22 cellular contexts compared by ENCODE assay signal in the genomic region with DNA sequence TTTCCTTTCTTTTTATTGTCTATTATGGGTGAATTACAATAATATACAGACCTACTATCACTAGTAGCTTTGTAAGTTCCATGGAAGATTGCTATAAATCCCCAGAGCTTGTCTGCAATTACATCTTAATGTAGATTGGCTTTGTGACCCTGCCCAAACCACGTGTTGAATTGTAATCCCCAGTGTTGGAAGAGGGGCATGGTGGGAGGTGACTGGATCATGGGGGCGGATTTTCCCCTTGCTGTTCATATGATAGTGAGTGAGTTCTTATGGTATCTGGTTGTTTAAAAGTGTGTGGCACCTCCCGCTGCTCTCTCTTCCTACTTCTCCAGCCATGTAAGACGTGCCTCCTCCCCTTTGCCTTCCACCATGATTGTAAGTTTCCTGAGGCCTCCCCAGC. TPM values are rescaled to one million over a fixed set of nuclear protein-coding genes. Genes with fewer than 3 reads are reported as not detected.
DNase-seq lines count a peak whose midpoint lies in the region; ATAC-seq, FAIRE-seq and TF ChIP-seq lines count a peak whose summit lies in the region.
"Had no signal": no experiment of that assay in that cellular context is flagged by ENCODE, and none has a peak within 500 bp of the region (broad histone marks: within the 10 kb centered on the region; RNA-seq: fewer than 3 reads in every experiment).

No MANE protein-coding gene starts in this region.

- no peaks in the 10 kb centered on the region for H3K27me3 ChIP-seq in GM23338 (ENCODE audit: insufficient read depth)
- no peaks in the 10 kb centered on the region for H3K27me3 ChIP-seq in astrocyte (ENCODE audit: insufficient read depth, low read length)
- no peaks in the 10 kb centered on the region for H3K27me3 ChIP-seq in foreskin keratinocyte
- H3K27me3 ChIP-seq: BLaER1 treated with 17β-estradiol and CSF1 and Interleukin-3, amounts not matched to agents 10 nM and 100 nM had no signal

- no peak for ATAC-seq in GM23338
- no peak for ATAC-seq in foreskin keratinocyte
- ATAC-seq: A549; CD8-positive, alpha-beta T cell had no signal

- H3K79me2 ChIP-seq in GM23338 (replicated peaks; ENCODE audit: insufficient read depth): no peaks in the 10 kb centered on the region
- H3K79me2 ChIP-seq in astrocyte (ENCODE audit: insufficient read depth, low read length): no peaks in the 10 kb centered on the region

- H3K4me3 ChIP-seq in GM23338 (no peak overlapping the region), astrocyte (ENCODE audit: insufficient read depth, low read depth, low read length) (no peak overlapping the region)
- H3K4me3 ChIP-seq: A549; BLaER1 treated with 17β-estradiol and CSF1 and Interleukin-3, amounts not matched to agents 10 nM and 100 nM had no signal

- H3K27ac ChIP-seq in GM23338 (ENCODE audit: low read depth): no peak overlapping the region
- no peak overlapping the region for H3K27ac ChIP-seq in astrocyte (ENCODE audit: low read depth, low read length)
- no peak overlapping the region for H3K27ac ChIP-seq in foreskin keratinocyte
- H3K27ac ChIP-seq: 22Rv1; BLaER1 treated with 17β-estradiol and CSF1 and Interleukin-3, amounts not matched to agents 10 nM and 100 nM had no signal

- H3K36me3 ChIP-seq in GM23338 (ENCODE audit: insufficient read depth): no peaks in the 10 kb centered on the region
- H3K36me3 ChIP-seq in astrocyte (ENCODE audit: insufficient read depth, low read length): no peaks in the 10 kb centered on the region
- H3K36me3 ChIP-seq: BLaER1 treated with 17β-estradiol and CSF1 and Interleukin-3, amounts not matched to agents 10 nM and 100 nM had no signal

- TF ChIP-seq CTCF in GM23338 (conservative IDR thresholded peaks at IDR 0.05; ENCODE audit: low read depth in 2 of 2) (no peak), astrocyte (IDR thresholded peaks at IDR 0.05; ENCODE audit: insufficient read depth, low read depth, low read length) (no peak), progenitor cell of endocrine pancreas (IDR thresholded peaks at IDR 0.05; ENCODE audit: unreplicated experiment) (no peak), foreskin keratinocyte (conservative IDR thresholded peaks at IDR 0.05) (no peak)

- peaks cover 19% of the 10 kb centered on the region; the same call in 1 of the 2 replicates for H3K9me2 ChIP-seq in GM23338 (ENCODE audit: insufficient read depth)

- FAIRE-seq in astrocyte (lab: Jason Lieb, UNC): no peak
- FAIRE-seq: A549, D721Med, G401.6, GM12891, GM19239 had no signal

- H3K4me1 ChIP-seq in GM23338 (ENCODE audit: insufficient read depth): peaks cover 23% of the 10 kb centered on the region
- peaks cover 25% of the 10 kb centered on the region for H3K4me1 ChIP-seq in astrocyte (ENCODE audit: insufficient read depth, low read length)
- H3K4me1 ChIP-seq in foreskin keratinocyte: peaks cover 15% of the 10 kb centered on the region

- H3K27ac Mint-ChIP-seq in GM23338: no peak overlapping the region
- H3K27ac Mint-ChIP-seq in astrocyte (ENCODE audit: unreplicated experiment): no peak overlapping the region
- H3K27ac Mint-ChIP-seq in progenitor cell of endocrine pancreas: peak overlapping the region; percentile 57
- H3K27ac Mint-ChIP-seq: B cell; CD4-positive, alpha-beta T cell; CD8-positive, alpha-beta T cell had no signal

- no peaks in the 10 kb centered on the region for H3K9me3 Mint-ChIP-seq in GM23338
- H3K9me3 Mint-ChIP-seq in astrocyte (ENCODE audit: unreplicated experiment): no peaks in the 10 kb centered on the region
- H3K9me3 Mint-ChIP-seq in progenitor cell of endocrine pancreas (ENCODE audit: low read depth): no peaks in the 10 kb centered on the region
- H3K9me3 Mint-ChIP-seq: CD4-positive, alpha-beta T cell; CD8-positive, alpha-beta T cell had no signal

- H3K9ac ChIP-seq in astrocyte (ENCODE audit: low read length): no peak overlapping the region
- H3K9ac ChIP-seq: BLaER1 treated with 17β-estradiol and CSF1 and Interleukin-3, amounts not matched to agents 10 nM and 100 nM had no signal

- DNase-seq in NCI-H82 (lab: John Stamatoyannopoulos, UW) (peak; percentile 34), NCI-H82 treated with DMSO at 0.1 percent for 48 hours (lab: John Stamatoyannopoulos, UW; ENCODE audit: unreplicated experiment) (no peak), GM23338 (ENCODE audit: low spot score) (no peak), astrocyte (ENCODE audit: low read depth) (no peak), progenitor cell of endocrine pancreas (ENCODE audit: low spot score, unreplicated experiment) (no peak), foreskin keratinocyte (no peak), GOT3 (lab: John Stamatoyannopoulos, UW) (no peak)
- DNase-seq: AML-193; Caco-2; Calu3; CD4-positive, alpha-beta T cell; CD8-positive, alpha-beta T cell; DMS79 treated with DMSO at 0.1 percent for 48 hours; GF-D8 had no signal

- no peaks in the 10 kb centered on the region for H3K9me3 ChIP-seq in astrocyte (ENCODE audit: insufficient read depth, low read depth, low read length)
- H3K9me3 ChIP-seq: A549, Caco-2 had no signal

- H3K4me3 Mint-ChIP-seq in GM23338 (no peak overlapping the region), astrocyte (ENCODE audit: unreplicated experiment) (peak overlapping the region; percentile 51), progenitor cell of endocrine pancreas (ENCODE audit: low read depth) (no peak overlapping the region)
- H3K4me3 Mint-ChIP-seq: B cell; CD4-positive, alpha-beta T cell; CD8-positive, alpha-beta T cell had no signal

- H2AFZ ChIP-seq in GM23338: peak overlapping the region; percentile 72; the same call in 1 of the 2 replicates
- no peak overlapping the region for H2AFZ ChIP-seq in astrocyte (ENCODE audit: low read depth, low read length)

- H4K20me1 ChIP-seq in GM23338 (replicated peaks; ENCODE audit: insufficient read depth) (no peaks in the 10 kb centered on the region), astrocyte (ENCODE audit: insufficient read depth, low read length) (no peaks in the 10 kb centered on the region)
- H4K20me1 ChIP-seq: BLaER1 treated with 17β-estradiol and CSF1 and Interleukin-3, amounts not matched to agents 10 nM and 100 nM had no signal

- H3K4me2 ChIP-seq in GM23338 (no peak overlapping the region), astrocyte (ENCODE audit: low read length) (no peak overlapping the region)
- H3K4me2 ChIP-seq: A549; BLaER1 treated with 17β-estradiol and CSF1 and Interleukin-3, amounts not matched to agents 10 nM and 100 nM had no signal

- peaks cover 26% of the 10 kb centered on the region for H3K4me1 Mint-ChIP-seq in GM23338
- H3K4me1 Mint-ChIP-seq in astrocyte (ENCODE audit: low read depth, unreplicated experiment): peaks cover 17% of the 10 kb centered on the region
- H3K4me1 Mint-ChIP-seq in progenitor cell of endocrine pancreas (ENCODE audit: low read depth): peaks cover 4% of the 10 kb centered on the region
- H3K4me1 Mint-ChIP-seq: B cell had no signal

- H3K27me3 Mint-ChIP-seq in GM23338 (ENCODE audit: insufficient read depth, low read depth, poor library complexity): peaks cover 7% of the 10 kb centered on the region
- H3K27me3 Mint-ChIP-seq in astrocyte (ENCODE audit: low read depth, unreplicated experiment): peaks cover 2% of the 10 kb centered on the region
- H3K27me3 Mint-ChIP-seq in progenitor cell of endocrine pancreas: peaks cover 11% of the 10 kb centered on the region

- H3F3A ChIP-seq in GM23338 (replicated peaks; ENCODE audit: low read depth): no peaks in the 10 kb centered on the region

- H3K36me3 Mint-ChIP-seq in GM23338 (ENCODE audit: low read depth) (no peaks in the 10 kb centered on the region), astrocyte (ENCODE audit: low read depth, unreplicated experiment) (no peaks in the 10 kb centered on the region), progenitor cell of endocrine pancreas (ENCODE audit: insufficient read depth) (no peaks in the 10 kb centered on the region)
- H3K36me3 Mint-ChIP-seq: CD8-positive, alpha-beta T cell had no signal

TF ChIP-seq in GM23338, 12 proteins besides CTCF, POLR2A, EP300 and RAD21 (continues in another document):
- no peak for TF ChIP-seq POLR2AphosphoS5 (IDR thresholded peaks at IDR 0.05; ENCODE audit: low read depth)

RNA-seq across cellular contexts. Expression of a gene that starts 34.9 kb away (rescaled TPM):
- total RNA-seq in GM23338 (2014; rRNA removed; shearing (Covaris generic)): 29.4 and 40.1 TPM in 2 replicates
- polyA plus RNA-seq in GM23338 (2016; fragmentation: Nextera tagmentation; extraction: Ambion mirVana) (12.2 and 17.7 TPM in 2 replicates), foreskin keratinocyte (3.8 and 4.0 TPM in 2 replicates)
- total RNA-seq in astrocyte (31.2 and 34.5 TPM in 2 replicates), progenitor cell of endocrine pancreas (32.7 and 35.3 TPM in 2 replicates), foreskin keratinocyte (16.4 and 18.0 TPM in 2 replicates)
